ENCODE assay signal across 25 cellular contexts in the genomic region with DNA sequence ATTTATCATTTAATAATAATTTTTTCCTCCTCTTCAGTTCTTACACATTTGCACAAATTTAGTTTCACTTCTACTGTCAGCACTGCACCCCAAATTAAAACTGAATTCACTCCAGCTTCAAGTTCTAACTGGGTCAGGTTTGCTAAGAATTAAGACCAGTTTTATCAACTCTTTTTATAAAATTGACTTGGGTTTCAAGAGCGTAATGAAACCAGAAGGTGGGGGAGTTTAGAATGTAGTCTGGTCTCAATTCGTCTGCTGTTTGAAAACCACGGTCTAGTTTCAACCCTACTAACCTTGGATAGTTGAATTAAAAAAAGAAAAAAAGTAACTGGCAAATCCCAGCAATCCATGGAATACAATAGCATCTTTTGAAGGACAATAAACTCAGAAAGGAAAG. TPM values are rescaled to one million over a fixed set of nuclear protein-coding genes. Genes with fewer than 3 reads are reported as not detected.
A peak's percentile ranks its signal among the peaks of the same experiment; 100 is the strongest.
DNase-seq lines count a peak whose midpoint lies in the region; ATAC-seq and TF ChIP-seq lines count a peak whose summit lies in the region.
"Had no signal": no experiment of that assay in that cellular context is flagged by ENCODE, and none has a peak within 500 bp of the region (broad histone marks: within the 10 kb centered on the region; RNA-seq: fewer than 3 reads in every experiment).

No MANE protein-coding gene starts in this region.

- H3K27me3 ChIP-seq in mammary epithelial cell (ENCODE audit: insufficient read depth, low read length) (no peaks in the 10 kb centered on the region), OCI-LY3 (ENCODE audit: low read depth, low read length) (peaks cover 66% of the 10 kb centered on the region)

- 16% methylated on average over 3 of the region's 3 CpGs for WGBS in mammary epithelial cell (ENCODE audit: low coverage, missing lambda C conversion rate)

- H3K36me3 Mint-ChIP-seq in MCF 10A (ENCODE audit: insufficient read depth, unreplicated experiment) (no peaks in the 10 kb centered on the region), immature natural killer cell (no peaks in the 10 kb centered on the region)
- H3K36me3 Mint-ChIP-seq in activated naive CD8-positive, alpha-beta T cell treated with anti-CD3 and anti-CD28 coated beads, Interleukin-2, amount 10 ng/mL, durations not matched to agents 7 days and 5 days, result no peaks in the 10 kb centered on the region
- H3K36me3 Mint-ChIP-seq: stimulated activated memory B cell treated with anti-CD40 and anti-IgM and Interleukin-4, amounts not matched to agents 10 μg/mL and 1 μg/mL and 100 μg/mL, for 72 hours had no signal

- TF ChIP-seq CTCF in mammary epithelial cell (conservative IDR thresholded peaks at IDR 0.05 in 1 of 2, IDR thresholded peaks at IDR 0.05 in 1 of 2; ENCODE audit: extremely low read depth in 1 of 2, insufficient read depth in 1 of 2, low read depth in 1 of 2, low read length in 2 of 2) (no peak), MCF 10A (IDR thresholded peaks at IDR 0.05; ENCODE audit: unreplicated experiment) (no peak), OCI-LY3 (IDR thresholded peaks at IDR 0.05; ENCODE audit: low read depth, low read length) (no peak)

- H2AFZ ChIP-seq in mammary epithelial cell (ENCODE audit: low read depth, low read length), result no peak overlapping the region
- H2AFZ ChIP-seq in OCI-LY3 (ENCODE audit: low read depth, low read length), result no peak overlapping the region

- H3K9me3 Mint-ChIP-seq in MCF 10A (ENCODE audit: unreplicated experiment) (no peaks in the 10 kb centered on the region), immature natural killer cell (no peaks in the 10 kb centered on the region)
- peaks cover 6% of the 10 kb centered on the region for H3K9me3 Mint-ChIP-seq in activated naive CD8-positive, alpha-beta T cell treated with anti-CD3 and anti-CD28 coated beads, Interleukin-2, amount 10 ng/mL, durations not matched to agents 7 days and 5 days
- H3K9me3 Mint-ChIP-seq: activated B cell treated with CpG ODN at 0.5 μM for 24 hours; endodermal cell; stimulated activated memory B cell treated with anti-CD40 and anti-IgM and Interleukin-4, amounts not matched to agents 10 μg/mL and 1 μg/mL and 100 μg/mL, for 72 hours had no signal

- H3K9ac ChIP-seq in mammary epithelial cell (ENCODE audit: insufficient read depth, low read length) (no peak overlapping the region), OCI-LY3 (ENCODE audit: low read length) (no peak overlapping the region)
- H3K9ac ChIP-seq: SK-N-SH had no signal

- no peaks in the 10 kb centered on the region for H4K20me1 ChIP-seq in mammary epithelial cell (ENCODE audit: insufficient read depth, low read length)
- H4K20me1 ChIP-seq in OCI-LY3 (ENCODE audit: insufficient read depth, low read length), result no peaks in the 10 kb centered on the region

- H3K27me3 Mint-ChIP-seq in MCF 10A (ENCODE audit: insufficient read depth, unreplicated experiment) (peaks cover 42% of the 10 kb centered on the region), immature natural killer cell (ENCODE audit: low read depth in 3 of 3) (peaks cover 0 to 3% (median 3%) of the 10 kb centered on the region in 3 donors)
- H3K27me3 Mint-ChIP-seq in activated naive CD8-positive, alpha-beta T cell treated with anti-CD3 and anti-CD28 coated beads, Interleukin-2, amount 10 ng/mL, durations not matched to agents 7 days and 5 days, result no peaks in the 10 kb centered on the region

- peak overlapping the region; percentile 13 for H3K4me2 ChIP-seq in mammary epithelial cell (ENCODE audit: insufficient read depth, low read depth, low read length)
- peak overlapping the region; percentile 21; the same call in 1 of the 2 replicates for H3K4me2 ChIP-seq in OCI-LY3 (ENCODE audit: low read length)
- H3K4me2 ChIP-seq: SK-N-SH had no signal

- BruUV-seq in mammary epithelial cell (replicated peaks; lab: Mats Ljungman, UMichigan), result no TSS peak
- BruUV-seq in MCF 10A (replicated peaks; lab: Mats Ljungman, UMichigan), result no TSS peak

- no peak for ATAC-seq in activated naive CD8-positive, alpha-beta T cell treated with anti-CD3 and anti-CD28 coated beads, Interleukin-2, amount 10 ng/mL, durations not matched to agents 7 days and 5 days (ENCODE audit: low read depth)
- no peak for ATAC-seq in HG03571 (IDR thresholded peaks at IDR 0.05; ENCODE audit: unreplicated experiment)
- ATAC-seq: K562; stimulated activated memory B cell treated with anti-CD40 and anti-IgM and Interleukin-4, amounts not matched to agents 10 μg/mL and 1 μg/mL and 100 μg/mL, for 72 hours had no signal

- H3K4me1 ChIP-seq in mammary epithelial cell (ENCODE audit: insufficient read depth, low read length), result no peaks in the 10 kb centered on the region
- H3K4me1 ChIP-seq in OCI-LY3 (ENCODE audit: low read length), result peaks cover 7% of the 10 kb centered on the region; the same call in 1 of the 2 replicates
- H3K4me1 ChIP-seq: esophagus squamous epithelium had no signal

- no peak for DNase-seq in mammary epithelial cell
- DNase-seq in MCF 10A (ENCODE audit: unreplicated experiment), result no peak
- DNase-seq in activated naive CD8-positive, alpha-beta T cell treated with anti-CD3 and anti-CD28 coated beads, Interleukin-2, amount 10 ng/mL, durations not matched to agents 7 days and 5 days, result no peak
- no peak for DNase-seq in HT-29 (ENCODE audit: low spot score)
- DNase-seq in immature natural killer cell, result no peak
- DNase-seq: activated B cell treated with CpG ODN at 0.5 μM for 24 hours; DMS79 treated with DMSO at 0.1 percent for 48 hours; endodermal cell; esophagus squamous epithelium; kidney glomerular epithelial cell; NCI-H1694; NCI-H2171 treated with DMSO at 0.1 percent for 48 hours; NCI-H526; nucleus accumbens; SK-N-SH; stimulated activated CD4-positive, alpha-beta T cell treated with anti-CD3 and anti-CD28 coated beads, Interleukin-1b, Interleukin-23, amount 100 ng/mL, for 48 hours; T1000 had no signal

- H3K4me1 Mint-ChIP-seq in MCF 10A (ENCODE audit: insufficient read depth, unreplicated experiment) (no peaks in the 10 kb centered on the region), immature natural killer cell (peaks cover 7 to 9% of the 10 kb centered on the region in 2 donors)
- H3K4me1 Mint-ChIP-seq in activated naive CD8-positive, alpha-beta T cell treated with anti-CD3 and anti-CD28 coated beads, Interleukin-2, amount 10 ng/mL, durations not matched to agents 7 days and 5 days, result peaks cover 13% of the 10 kb centered on the region
- H3K4me1 Mint-ChIP-seq: activated B cell treated with CpG ODN at 0.5 μM for 24 hours, endodermal cell had no signal

- no peaks in the 10 kb centered on the region for H3K79me2 ChIP-seq in mammary epithelial cell (ENCODE audit: insufficient read depth, low read length)
- H3K79me2 ChIP-seq in OCI-LY3 (ENCODE audit: low read length), result no peaks in the 10 kb centered on the region

- dilution Hi-C loops in mammary epithelial cell (cut with HindIII; ENCODE audit: low sequenced_read_pairs), result no loop called here

- H3K27ac Mint-ChIP-seq in MCF 10A (ENCODE audit: low read depth, unreplicated experiment) (no peak overlapping the region), immature natural killer cell (no peak overlapping the region)
- H3K27ac Mint-ChIP-seq in activated naive CD8-positive, alpha-beta T cell treated with anti-CD3 and anti-CD28 coated beads, Interleukin-2, amount 10 ng/mL, durations not matched to agents 7 days and 5 days, result peak overlapping the region; percentile 47
- H3K27ac Mint-ChIP-seq: endodermal cell; stimulated activated memory B cell treated with anti-CD40 and anti-IgM and Interleukin-4, amounts not matched to agents 10 μg/mL and 1 μg/mL and 100 μg/mL, for 72 hours had no signal

- intact Hi-C loops in mammary epithelial cell (cut with micrococcal nuclease), result no loop called here
- intact Hi-C loops in MCF 10A (cut with micrococcal nuclease), result no loop called here

- H3K36me3 ChIP-seq in mammary epithelial cell (ENCODE audit: insufficient read depth, low read length), result no peaks in the 10 kb centered on the region
- H3K36me3 ChIP-seq in OCI-LY3 (replicated peaks; ENCODE audit: low read depth, low read length), result no peaks in the 10 kb centered on the region
- H3K36me3 ChIP-seq: esophagus squamous epithelium, thoracic aorta had no signal

- no peak overlapping the region for H3K27ac ChIP-seq in mammary epithelial cell (ENCODE audit: insufficient read depth, low read depth, low read length)
- H3K27ac ChIP-seq in OCI-LY3 (ENCODE audit: low read length), result no peak overlapping the region
- H3K27ac ChIP-seq: esophagus squamous epithelium, RWPE1, thoracic aorta had no signal

- H3K4me3 Mint-ChIP-seq in MCF 10A (ENCODE audit: unreplicated experiment) (no peak overlapping the region), immature natural killer cell (peak overlapping the region in 1 of 5 donors; percentile 11)
- peak overlapping the region; percentile 66 for H3K4me3 Mint-ChIP-seq in activated naive CD8-positive, alpha-beta T cell treated with anti-CD3 and anti-CD28 coated beads, Interleukin-2, amount 10 ng/mL, durations not matched to agents 7 days and 5 days
- H3K4me3 Mint-ChIP-seq: activated B cell treated with CpG ODN at 0.5 μM for 24 hours; endodermal cell; stimulated activated memory B cell treated with anti-CD40 and anti-IgM and Interleukin-4, amounts not matched to agents 10 μg/mL and 1 μg/mL and 100 μg/mL, for 72 hours had no signal

- in situ Hi-C loops in mammary epithelial cell (cut with MboI; ENCODE audit: low sequenced_read_pairs in 2 of 2), result no loop called here

- H3K4me3 ChIP-seq in mammary epithelial cell (replicated peaks in 1 of 3; ENCODE audit: insufficient read depth in 1 of 3, low read depth in 2 of 3, low read length in 3 of 3) (no peak overlapping the region), OCI-LY3 (ENCODE audit: low read length) (no peak overlapping the region)
- H3K4me3 ChIP-seq: esophagus squamous epithelium, K562, lung, skin epidermis, thoracic aorta had no signal

- H3K9me3 ChIP-seq in mammary epithelial cell (replicated peaks; ENCODE audit: insufficient read depth, low read length), result no peaks in the 10 kb centered on the region
- H3K9me3 ChIP-seq in OCI-LY3 (ENCODE audit: insufficient read depth, low read length), result no peaks in the 10 kb centered on the region
- H3K9me3 ChIP-seq: esophagus squamous epithelium, SK-N-SH, thoracic aorta had no signal

- CTCF ChIA-PET in mammary epithelial cell (lab: Charles Lee; ENCODE audit: low non-redundant PET), result no interaction called here
- CTCF ChIA-PET in MCF 10A (lab: Yijun Ruan, JAX), result no interaction called here

- POLR2A ChIA-PET in MCF 10A (lab: Yijun Ruan, JAX), result no interaction called here
- POLR2A ChIA-PET in activated naive CD8-positive, alpha-beta T cell treated with anti-CD3 and anti-CD28 coated beads, Interleukin-2, amount 10 ng/mL, durations not matched to agents 7 days and 5 days (lab: Charles Lee), result interaction anchor here (2.2 kb wide), 1 partner anchor 15 kb away, joined by 9 read pairs; the partner anchor contains the start of gene CTLA4

RNA-seq across cellular contexts. Expression of gene CTLA4, which starts 14.3 kb away (rescaled TPM):
- total RNA-seq in mammary epithelial cell (not detected), MCF 10A (2022) (not detected in 2 replicates)
- polyA plus RNA-seq in mammary epithelial cell (not detected), immature natural killer cell (1 to 10 TPM in 1 of 3 donors, not detected in 2; 1.1 TPM)
- not detected for polyA minus RNA-seq in mammary epithelial cell
- 1 to 10 TPM; 7.3 to 7.6 TPM for total RNA-seq in activated naive CD8-positive, alpha-beta T cell treated with anti-CD3 and anti-CD28 coated beads, Interleukin-2, amount 10 ng/mL, durations not matched to agents 7 days and 5 days
- total RNA-seq in HT-29 (2014; rRNA removed; shearing (Covaris generic)), result not detected in 2 replicates
- total RNA-seq: endodermal cell had no signal
- polyA plus RNA-seq: SK-N-SH had no signal
